25 cellular contexts compared by ENCODE assay signal in genomic region chr1:167774710-167775109, GRCh38. TPM values are rescaled to one million over a fixed set of nuclear protein-coding genes. Genes with fewer than 3 reads are reported as not detected.
DNase-seq lines count a peak whose midpoint lies in the region; ATAC-seq and TF ChIP-seq lines count a peak whose summit lies in the region.
"Had no signal": no experiment of that assay in that cellular context is flagged by ENCODE, and none has a peak within 500 bp of the region (broad histone marks: within the 10 kb centered on the region; RNA-seq: fewer than 3 reads in every experiment).

No MANE protein-coding gene starts in this region.

- H4K20me1 ChIP-seq in neural progenitor cell (ENCODE audit: low read depth): no peaks in the 10 kb centered on the region

- peaks cover 8% of the 10 kb centered on the region for H3F3A ChIP-seq in neural progenitor cell (ENCODE audit: low read depth)

- H3K4me1 Mint-ChIP-seq in HFFc6 (ENCODE audit: low read depth): peaks cover 35% of the 10 kb centered on the region
- H3K4me1 Mint-ChIP-seq in neural progenitor cell: no peaks in the 10 kb centered on the region
- H3K4me1 Mint-ChIP-seq: B cell, mesothelial cell of epicardium had no signal

- H3K36me3 Mint-ChIP-seq in HFFc6 (ENCODE audit: low read depth) (peaks cover 78% of the 10 kb centered on the region), neural progenitor cell (peaks cover 62% of the 10 kb centered on the region)

- H2AFZ ChIP-seq in neural progenitor cell (replicated peaks): no peak overlapping the region

- H3K27ac Mint-ChIP-seq in HFFc6 (peak overlapping the region; percentile 67), neural progenitor cell (no peak overlapping the region)
- H3K27ac Mint-ChIP-seq: activated naive CD8-positive, alpha-beta T cell treated with anti-CD3 and anti-CD28 coated beads, Interleukin-2, amount 10 ng/mL, durations not matched to agents 7 days and 5 days; B cell; mesothelial cell of epicardium; natural killer cell treated with Interleukin-12 subunit alpha and Interleukin-12 subunit beta and Interleukin-15 and Interleukin-18, amount 100 ng/mL, for 72 hours; progenitor cell of endocrine pancreas; T-cell had no signal

- no peaks in the 10 kb centered on the region for H3K9me3 ChIP-seq in breast epithelium
- no peaks in the 10 kb centered on the region for H3K9me3 ChIP-seq in neural progenitor cell (ENCODE audit: low read depth)
- H3K9me3 ChIP-seq: body of pancreas, MG63, tibial artery had no signal

- TF ChIP-seq CTCF in HFFc6 (IDR thresholded peaks at IDR 0.05): no peak
- TF ChIP-seq CTCF in breast epithelium (IDR thresholded peaks at IDR 0.05): no peak
- no peak for TF ChIP-seq CTCF in foreskin keratinocyte (conservative IDR thresholded peaks at IDR 0.05)
- no peak for TF ChIP-seq CTCF in neural progenitor cell (IDR thresholded peaks at IDR 0.05)

- ATAC-seq in foreskin keratinocyte: peak; percentile 89
- no peak for ATAC-seq in HG02885 (IDR thresholded peaks at IDR 0.05; ENCODE audit: poor library complexity, unreplicated experiment)
- ATAC-seq: body of pancreas; left colon; natural killer cell treated with Interleukin-12 subunit alpha and Interleukin-12 subunit beta and Interleukin-15 and Interleukin-18, amount 100 ng/mL, for 72 hours; T-cell had no signal

- H3K4me2 ChIP-seq in neural progenitor cell: no peak overlapping the region

- H3K9ac ChIP-seq in neural progenitor cell: no peak overlapping the region

- H3K27me3 Mint-ChIP-seq in HFFc6 (ENCODE audit: insufficient read depth) (no peaks in the 10 kb centered on the region; the same call in 1 of the 2 replicates), neural progenitor cell (ENCODE audit: insufficient read depth, low read depth) (no peaks in the 10 kb centered on the region)
- H3K27me3 Mint-ChIP-seq: activated naive CD8-positive, alpha-beta T cell treated with anti-CD3 and anti-CD28 coated beads, Interleukin-2, amount 10 ng/mL, durations not matched to agents 7 days and 5 days; B cell; progenitor cell of endocrine pancreas; stimulated activated naive CD8-positive, alpha-beta T cell treated with anti-CD3 and anti-CD28 coated beads, Interleukin-15, Interleukin-2, amounts not matched to agents 100 ng/mL and 50 ng/mL, for 24 hours; T-cell had no signal

- H3K79me2 ChIP-seq in neural progenitor cell (ENCODE audit: low read depth): no peaks in the 10 kb centered on the region

- H3K9me3 Mint-ChIP-seq in HFFc6 (no peaks in the 10 kb centered on the region), neural progenitor cell (peaks cover 2% of the 10 kb centered on the region)
- H3K9me3 Mint-ChIP-seq: natural killer cell treated with Interleukin-12 subunit alpha and Interleukin-12 subunit beta and Interleukin-15 and Interleukin-18, amount 100 ng/mL, for 72 hours; stimulated activated naive CD8-positive, alpha-beta T cell treated with anti-CD3 and anti-CD28 coated beads, Interleukin-15, Interleukin-2, amounts not matched to agents 100 ng/mL and 50 ng/mL, for 24 hours had no signal

- no peak overlapping the region for H3K4me3 ChIP-seq in breast epithelium
- no peak overlapping the region for H3K4me3 ChIP-seq in neural progenitor cell
- H3K4me3 ChIP-seq: body of pancreas, MG63, skin epidermis, tibial artery had no signal

- intact Hi-C loops in breast epithelium (cut with DNase I; ENCODE audit: low total_unique reads): no loop called here

- H3K36me3 ChIP-seq in breast epithelium (no peaks in the 10 kb centered on the region), neural progenitor cell (peaks cover 3% of the 10 kb centered on the region)

- H3K27ac ChIP-seq in breast epithelium (peak overlapping the region; percentile 11 to 77), foreskin keratinocyte (peak overlapping the region; percentile 28), neural progenitor cell (no peak overlapping the region)
- H3K27ac ChIP-seq: body of pancreas, tibial artery had no signal

- H3K27me3 ChIP-seq in breast epithelium: no peaks in the 10 kb centered on the region
- no peaks in the 10 kb centered on the region for H3K27me3 ChIP-seq in foreskin keratinocyte
- H3K27me3 ChIP-seq in neural progenitor cell: no peaks in the 10 kb centered on the region
- H3K27me3 ChIP-seq: body of pancreas, MG63, tibial artery had no signal

- DNase-seq in HFFc6 (peak; percentile 26), breast epithelium (ENCODE audit: low spot score in 2 of 2) (no peak), foreskin keratinocyte (no peak), LoVo (ENCODE audit: low spot score) (no peak), cortex of kidney (lab: John Stamatoyannopoulos, UW) (no peak), neural progenitor cell (ENCODE audit: low spot score) (no peak)
- DNase-seq: activated CD8-positive, alpha-beta memory T cell treated with anti-CD3 and anti-CD28 coated beads, Interleukin-2, amount 50 U/mL, for 4 hours; activated naive CD8-positive, alpha-beta T cell treated with anti-CD3 and anti-CD28 coated beads, Interleukin-2, amount 10 ng/mL, durations not matched to agents 7 days and 5 days; body of pancreas; left colon; MG63; NCI-H1436; NCI-H2171; NCI-H748 treated with DMSO at 0.1 percent for 48 hours; SHP77 treated with DMSO at 0.1 percent for 48 hours; stimulated activated CD4-positive, alpha-beta T cell treated with anti-CD3 and anti-CD28 coated beads, Interleukin-4, amount 100 ng/mL, for 24 hours; T-cell; tibial artery had no signal

- peak overlapping the region; percentile 46; the same call in 1 of the 2 replicates for H3K4me3 Mint-ChIP-seq in HFFc6
- H3K4me3 Mint-ChIP-seq in neural progenitor cell: no peak overlapping the region
- H3K4me3 Mint-ChIP-seq: activated naive CD8-positive, alpha-beta T cell treated with anti-CD3 and anti-CD28 coated beads, Interleukin-2, amount 10 ng/mL, durations not matched to agents 7 days and 5 days; B cell; mesothelial cell of epicardium; natural killer cell treated with Interleukin-12 subunit alpha and Interleukin-12 subunit beta and Interleukin-15 and Interleukin-18, amount 100 ng/mL, for 72 hours; stimulated activated naive CD8-positive, alpha-beta T cell treated with anti-CD3 and anti-CD28 coated beads, Interleukin-15, Interleukin-2, amounts not matched to agents 100 ng/mL and 50 ng/mL, for 24 hours; T-cell had no signal

- TF ChIP-seq POLR2A in breast epithelium (IDR thresholded peaks at IDR 0.05): no peak

- H3K4me1 ChIP-seq in breast epithelium (peaks cover 0 to 11% of the 10 kb centered on the region in 2 donors), foreskin keratinocyte (peaks cover 23% of the 10 kb centered on the region), neural progenitor cell (peaks cover 9% of the 10 kb centered on the region)
- H3K4me1 ChIP-seq: body of pancreas had no signal

RNA-seq across cellular contexts. Expression of gene MPZL1, which starts 52.9 kb away (rescaled TPM):
- total RNA-seq in HFFc6 (2021; fragmentation: NEBNext Ultra II Directional; extraction: Animal tissue kit (Norgen Biotek cat#: 25700)): 100 to 1,000 TPM; 147 to 188 (median 183) TPM
- total RNA-seq in breast epithelium (10 to 100 TPM; 43.5 to 86.8 (median 86.2) TPM), foreskin keratinocyte (125 TPM in 2 replicates), neural progenitor cell (ENCODE audit: low replicate concordance) (121 and 125 TPM in 2 replicates)
- polyA plus RNA-seq in foreskin keratinocyte: 71.4 and 86.1 TPM in 2 replicates
